Comparison of ENCODE assay signal across 8 cellular contexts in the genomic region with DNA sequence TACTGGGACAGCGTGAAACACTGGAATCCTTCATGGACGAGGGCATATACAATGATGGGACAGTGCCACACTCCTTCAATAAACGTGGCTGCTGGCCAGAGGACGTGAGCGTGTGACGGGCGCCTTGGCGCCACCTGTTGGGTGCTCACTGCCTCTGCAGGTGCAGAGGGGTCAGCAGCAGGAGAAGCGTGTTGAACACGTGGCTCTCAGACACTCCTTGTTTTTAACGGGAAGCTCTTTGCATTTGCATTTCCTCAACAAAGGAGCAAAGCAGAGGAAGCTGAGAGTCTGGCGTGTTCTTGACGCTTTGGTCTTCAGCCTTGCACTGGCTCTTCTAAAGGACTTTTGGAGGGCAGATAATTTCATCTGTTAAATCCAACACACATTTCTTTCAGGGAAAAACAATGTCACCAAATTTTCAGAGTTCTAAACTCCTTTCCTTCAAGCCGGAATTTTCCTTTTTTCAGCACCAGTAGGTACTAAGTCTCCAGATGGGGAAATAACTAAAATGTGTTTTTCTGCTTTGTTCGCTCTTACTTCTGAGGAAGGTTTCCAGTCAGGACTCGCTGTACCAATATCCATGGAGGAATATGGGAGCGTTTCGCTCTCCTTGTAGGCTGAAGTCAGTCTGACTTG. TPM values are rescaled to one million over a fixed set of nuclear protein-coding genes. Genes with fewer than 3 reads are reported as not detected.
DNase-seq lines count a peak whose midpoint lies in the region; TF ChIP-seq lines count a peak whose summit lies in the region.

No MANE protein-coding gene starts in this region.

- 0 out of 2 replicates have a peak, but pooled peaks have one; percentile 36 for TF ChIP-seq POLR2A in Raji (IDR thresholded peaks at IDR 0.05; ENCODE audit: insufficient read depth, low read depth, low read length)

- DNase-seq in Daoy (ENCODE audit: low read depth) (peak; percentile 88), Kasumi-1 (lab: John Stamatoyannopoulos, UW) (peak; percentile 58 to 69), fibroblast of the conjunctiva (ENCODE audit: low read depth) (peak; percentile 73), neural progenitor cell (ENCODE audit: low spot score) (peak; percentile 86), cortex of kidney (lab: John Stamatoyannopoulos, UW) (no peak)
- peak; percentile 55 for DNase-seq in activated T-helper 9 cell treated with anti-CD3 and anti-CD28 coated beads, Interleukin-2, amount 50 U/mL, for 16 hours (ENCODE audit: low read depth)

- H3K27me3 ChIP-seq in neural progenitor cell (no peaks in the 10 kb centered on the region), stomach smooth muscle (ENCODE audit: control insufficient read depth in 1 of 2, insufficient read depth in 2 of 2, low read length in 2 of 2) (no peaks in the 10 kb centered on the region)

- H3K27ac ChIP-seq in neural progenitor cell (no peak overlapping the region), stomach smooth muscle (ENCODE audit: low read length) (peak overlapping the region; percentile 85)

- no peak overlapping the region for H2AFZ ChIP-seq in neural progenitor cell (replicated peaks)

- H3K9me3 ChIP-seq in neural progenitor cell (ENCODE audit: low read depth): no peaks in the 10 kb centered on the region
- H3K9me3 ChIP-seq in stomach smooth muscle (ENCODE audit: control insufficient read depth in 2 of 2, low read length in 2 of 2): no peaks in the 10 kb centered on the region

- peak; percentile 88 for TF ChIP-seq CTCF in neural progenitor cell (IDR thresholded peaks at IDR 0.05)

- H3K9ac ChIP-seq in neural progenitor cell: no peak overlapping the region
- H3K9ac ChIP-seq in stomach smooth muscle (ENCODE audit: low read length in 2 of 2): peak overlapping the region; percentile 14 to 19

- H3K79me2 ChIP-seq in neural progenitor cell (ENCODE audit: low read depth): peaks cover 17% of the 10 kb centered on the region

- H4K20me1 ChIP-seq in neural progenitor cell (ENCODE audit: low read depth): peaks cover 8% of the 10 kb centered on the region

- peaks cover 12% of the 10 kb centered on the region for H3K4me1 Mint-ChIP-seq in neural progenitor cell

- H3K4me3 ChIP-seq in neural progenitor cell: no peak overlapping the region
- H3K4me3 ChIP-seq in stomach smooth muscle (ENCODE audit: low read length in 2 of 2): no peak overlapping the region

- H3K36me3 ChIP-seq in neural progenitor cell (peaks cover 5% of the 10 kb centered on the region), stomach smooth muscle (ENCODE audit: control insufficient read depth in 2 of 2, insufficient read depth in 2 of 2, low read length in 2 of 2) (peaks cover 18 to 38% of the 10 kb centered on the region in 2 donors)

- peaks cover 7% of the 10 kb centered on the region for H3K4me1 ChIP-seq in neural progenitor cell
- H3K4me1 ChIP-seq in stomach smooth muscle (ENCODE audit: control insufficient read depth, insufficient read depth, low read length): peaks cover 53% of the 10 kb centered on the region

- H3F3A ChIP-seq in neural progenitor cell (ENCODE audit: low read depth): peaks cover 36% of the 10 kb centered on the region

- H3K27me3 Mint-ChIP-seq in neural progenitor cell (ENCODE audit: insufficient read depth, low read depth): peaks cover 2% of the 10 kb centered on the region

- peak overlapping the region; percentile 70 for H3K4me3 Mint-ChIP-seq in neural progenitor cell

- peaks cover 26% of the 10 kb centered on the region for H3K36me3 Mint-ChIP-seq in neural progenitor cell

- no peak overlapping the region for H3K27ac Mint-ChIP-seq in neural progenitor cell

- H3K9me3 Mint-ChIP-seq in neural progenitor cell: no peaks in the 10 kb centered on the region

- H3K4me2 ChIP-seq in neural progenitor cell: no peak overlapping the region

RNA-seq across cellular contexts. Expression of gene GET4, which starts 2.9 kb away (rescaled TPM):
- total RNA-seq in Daoy (2014; rRNA removed; shearing (Covaris generic)): 50.1 and 50.2 TPM in 2 replicates
- total RNA-seq in neural progenitor cell (ENCODE audit: low replicate concordance): 17.2 and 35.7 TPM in 2 replicates

RNA-seq across cellular contexts. Expression of gene SUN1, which starts 41.2 kb away (rescaled TPM):
- 86.1 and 89.0 TPM in 2 replicates for total RNA-seq in Daoy (2014; rRNA removed; shearing (Covaris generic))
- 104 and 131 TPM in 2 replicates for total RNA-seq in neural progenitor cell (ENCODE audit: low replicate concordance)
